In genomic region chr19:6478815-6479214, GRCh38 we compare ENCODE assay signal across 17 cellular contexts. TPM values are rescaled to one million over a fixed set of nuclear protein-coding genes. Genes with fewer than 3 reads are reported as not detected.
DNase-seq lines count a peak whose midpoint lies in the region; ATAC-seq and TF ChIP-seq lines count a peak whose summit lies in the region.
"Had no signal": no experiment of that assay in that cellular context is flagged by ENCODE, and none has a peak within 500 bp of the region (broad histone marks: within the 10 kb centered on the region; RNA-seq: fewer than 3 reads in every experiment).

No MANE protein-coding gene starts in this region.

- intact Hi-C loops in CD8-positive, alpha-beta T cell (cut with DNase I, micrococcal nuclease), result no loop called here

- H3K27ac Mint-ChIP-seq in activated T-cell treated with anti-CD3 and anti-CD28 coated beads, Interleukin-2, amount 50 U/mL, for 24 hours, result peak overlapping the region; percentile 80
- H3K27ac Mint-ChIP-seq in activated T-cell treated with anti-CD3 and anti-CD28 coated beads, Interleukin-2, amount 50 U/mL, for 72 hours, result no peak overlapping the region
- no peak overlapping the region for H3K27ac Mint-ChIP-seq in CD8-positive, alpha-beta T cell
- peak overlapping the region; percentile 22 for H3K27ac Mint-ChIP-seq in central memory CD8-positive, alpha-beta T cell (ENCODE audit: low read depth)

- H4K20me1 ChIP-seq in osteoblast (ENCODE audit: insufficient read depth, low read length), result no peaks in the 10 kb centered on the region

- H3K36me3 ChIP-seq in CD8-positive, alpha-beta T cell (ENCODE audit: insufficient read depth, low read length), result peaks cover 36% of the 10 kb centered on the region
- no peaks in the 10 kb centered on the region for H3K36me3 ChIP-seq in osteoblast (ENCODE audit: insufficient read depth, low read length)

- no peak overlapping the region for H2AFZ ChIP-seq in osteoblast (ENCODE audit: low read length)

- no peak overlapping the region for H3K4me2 ChIP-seq in osteoblast (ENCODE audit: insufficient read depth, low read length)

- POLR2A ChIA-PET in CD8-positive, alpha-beta T cell (lab: Charles Lee), result no interaction called here

- H3K4me1 Mint-ChIP-seq in activated T-cell treated with anti-CD3 and anti-CD28 coated beads, Interleukin-2, amount 50 U/mL, for 24 hours (ENCODE audit: low read depth), result peaks cover 32% of the 10 kb centered on the region
- peaks cover 24% of the 10 kb centered on the region for H3K4me1 Mint-ChIP-seq in activated T-cell treated with anti-CD3 and anti-CD28 coated beads, Interleukin-2, amount 50 U/mL, for 72 hours (ENCODE audit: low read depth)
- peaks cover 42% of the 10 kb centered on the region for H3K4me1 Mint-ChIP-seq in CD8-positive, alpha-beta T cell (ENCODE audit: low read depth)
- peaks cover 37% of the 10 kb centered on the region for H3K4me1 Mint-ChIP-seq in central memory CD8-positive, alpha-beta T cell

- H3K79me2 ChIP-seq in osteoblast (ENCODE audit: insufficient read depth, low read length), result no peaks in the 10 kb centered on the region

- H3K4me3 ChIP-seq in CD8-positive, alpha-beta T cell (ENCODE audit: low read depth, low read length), result no peak overlapping the region
- H3K4me3 ChIP-seq in osteoblast (ENCODE audit: insufficient read depth, low read length), result no peak overlapping the region

- CTCF ChIA-PET in CD8-positive, alpha-beta T cell (lab: Charles Lee), result interaction anchor here (0.9 kb wide), 1 partner anchor 385 kb away, joined by 3 read pairs; no protein-coding TSS in a partner anchor

- H3K36me3 Mint-ChIP-seq in activated T-cell treated with anti-CD3 and anti-CD28 coated beads, Interleukin-2, amount 50 U/mL, for 24 hours (ENCODE audit: low read depth), result peaks cover 54% of the 10 kb centered on the region
- peaks cover 3 to 10% of the 10 kb centered on the region in 2 donors for H3K36me3 Mint-ChIP-seq in activated T-cell treated with anti-CD3 and anti-CD28 coated beads, Interleukin-2, amount 50 U/mL, for 72 hours (ENCODE audit: insufficient read depth in 2 of 2)
- peaks cover 36% of the 10 kb centered on the region for H3K36me3 Mint-ChIP-seq in CD8-positive, alpha-beta T cell
- H3K36me3 Mint-ChIP-seq in central memory CD8-positive, alpha-beta T cell (ENCODE audit: insufficient read depth), result peaks cover 37% of the 10 kb centered on the region

- H3K4me3 Mint-ChIP-seq in activated T-cell treated with anti-CD3 and anti-CD28 coated beads, Interleukin-2, amount 50 U/mL, for 24 hours, result no peak overlapping the region
- H3K4me3 Mint-ChIP-seq in activated T-cell treated with anti-CD3 and anti-CD28 coated beads, Interleukin-2, amount 50 U/mL, for 72 hours, result no peak overlapping the region
- H3K4me3 Mint-ChIP-seq in CD8-positive, alpha-beta T cell, result no peak overlapping the region
- no peak overlapping the region for H3K4me3 Mint-ChIP-seq in central memory CD8-positive, alpha-beta T cell

- H3K27me3 ChIP-seq in CD8-positive, alpha-beta T cell (ENCODE audit: insufficient read depth, low read length), result no peaks in the 10 kb centered on the region
- peaks cover 9% of the 10 kb centered on the region for H3K27me3 ChIP-seq in osteoblast (ENCODE audit: insufficient read depth, low read length)

- DNase-seq in activated T-cell treated with anti-CD3 and anti-CD28 coated beads, Interleukin-2, amount 50 U/mL, for 24 hours, result no peak
- DNase-seq in activated T-cell treated with anti-CD3 and anti-CD28 coated beads, Interleukin-2, amount 50 U/mL, for 72 hours, result no peak
- DNase-seq in CD8-positive, alpha-beta T cell, result no peak
- DNase-seq in central memory CD8-positive, alpha-beta T cell (ENCODE audit: low spot score in 2 of 2), result no peak
- DNase-seq in osteoblast (ENCODE audit: insufficient read length, low spot score, missing footprints) (peak; percentile 8), SW480 (ENCODE audit: low spot score) (no peak), HUDEP-2 (lab: John Stamatoyannopoulos, UW; ENCODE audit: unreplicated experiment in 76 of 76) (no peak)
- DNase-seq: ACHN, DMS79, EL, GOT3, IMR-90, KBM-7 had no signal

- no peak for ATAC-seq in activated T-cell treated with anti-CD3 and anti-CD28 coated beads, Interleukin-2, amount 50 U/mL, for 72 hours (replicated peaks in 1 of 2)
- no peak for ATAC-seq in CD8-positive, alpha-beta T cell
- no peak for ATAC-seq in central memory CD8-positive, alpha-beta T cell (replicated peaks; ENCODE audit: extremely low read depth, poor library complexity, severe bottlenecking)
- no peak for ATAC-seq in HG03565 (IDR thresholded peaks at IDR 0.05; ENCODE audit: unreplicated experiment)
- ATAC-seq: HCT116 had no signal

- H3K4me1 ChIP-seq in CD8-positive, alpha-beta T cell (ENCODE audit: insufficient read depth, low read length), result peaks cover 33% of the 10 kb centered on the region
- H3K4me1 ChIP-seq in osteoblast (ENCODE audit: insufficient read depth, low read length), result no peaks in the 10 kb centered on the region

- H3K27ac ChIP-seq in CD8-positive, alpha-beta T cell (ENCODE audit: low read depth, low read length), result peak overlapping the region; percentile 16
- no peak overlapping the region for H3K27ac ChIP-seq in osteoblast (ENCODE audit: low read depth, low read length)
- H3K27ac ChIP-seq: C4-2B had no signal

- H3K27me3 Mint-ChIP-seq in activated T-cell treated with anti-CD3 and anti-CD28 coated beads, Interleukin-2, amount 50 U/mL, for 24 hours, result no peaks in the 10 kb centered on the region
- H3K27me3 Mint-ChIP-seq in activated T-cell treated with anti-CD3 and anti-CD28 coated beads, Interleukin-2, amount 50 U/mL, for 72 hours (ENCODE audit: low read depth), result no peaks in the 10 kb centered on the region
- no peaks in the 10 kb centered on the region for H3K27me3 Mint-ChIP-seq in CD8-positive, alpha-beta T cell (ENCODE audit: low read depth)
- H3K27me3 Mint-ChIP-seq in central memory CD8-positive, alpha-beta T cell, result no peaks in the 10 kb centered on the region

- no peak for TF ChIP-seq CTCF in CD8-positive, alpha-beta T cell (IDR thresholded peaks at IDR 0.05)
- no peak for TF ChIP-seq CTCF in osteoblast (IDR thresholded peaks at IDR 0.05; ENCODE audit: extremely low read depth, low read depth, low read length)

- H3K9me3 ChIP-seq in CD8-positive, alpha-beta T cell (ENCODE audit: low read length), result no peaks in the 10 kb centered on the region
- no peaks in the 10 kb centered on the region for H3K9me3 ChIP-seq in osteoblast (ENCODE audit: low read depth, low read length)

- H3K9me3 Mint-ChIP-seq in activated T-cell treated with anti-CD3 and anti-CD28 coated beads, Interleukin-2, amount 50 U/mL, for 24 hours, result no peaks in the 10 kb centered on the region
- H3K9me3 Mint-ChIP-seq in activated T-cell treated with anti-CD3 and anti-CD28 coated beads, Interleukin-2, amount 50 U/mL, for 72 hours, result no peaks in the 10 kb centered on the region
- H3K9me3 Mint-ChIP-seq in CD8-positive, alpha-beta T cell, result no peaks in the 10 kb centered on the region
- H3K9me3 Mint-ChIP-seq in central memory CD8-positive, alpha-beta T cell, result no peaks in the 10 kb centered on the region

RNA-seq across cellular contexts. Expression of gene DENND1C, which starts 2.8 kb away (rescaled TPM):
- 100 to 1,000 TPM in 1 of 2 donors, 10 to 100 TPM in 1; 92.1 to 105 TPM for total RNA-seq in activated T-cell treated with anti-CD3 and anti-CD28 coated beads, Interleukin-2, amount 50 U/mL, for 72 hours
- total RNA-seq in CD8-positive, alpha-beta T cell, result 10 to 100 TPM; 94.0 to 95.9 TPM
- not detected in 2 replicates for total RNA-seq in osteoblast
- total RNA-seq: A172, IMR-90 had no signal

RNA-seq across cellular contexts. Expression of gene CRB3, which starts 14.7 kb away (rescaled TPM):
- total RNA-seq in activated T-cell treated with anti-CD3 and anti-CD28 coated beads, Interleukin-2, amount 50 U/mL, for 72 hours, result 1 to 10 TPM; 3.9 to 5.0 TPM
- 1 to 10 TPM; 7.8 to 8.9 TPM for total RNA-seq in CD8-positive, alpha-beta T cell
- total RNA-seq in osteoblast, result not detected in 2 replicates
- total RNA-seq: A172, IMR-90 had no signal

RNA-seq across cellular contexts. Expression of gene SLC25A23, which starts 19.2 kb away (rescaled TPM):
- total RNA-seq in activated T-cell treated with anti-CD3 and anti-CD28 coated beads, Interleukin-2, amount 50 U/mL, for 72 hours, result 10 to 100 TPM; 24.6 to 26.3 TPM
- 10 to 100 TPM; 10.5 to 10.9 TPM for total RNA-seq in CD8-positive, alpha-beta T cell
- 22.8 and 23.6 TPM in 2 replicates for total RNA-seq in osteoblast

RNA-seq across cellular contexts. Expression of gene TUBB4A, which starts 23.3 kb away (rescaled TPM):
- 10 to 100 TPM in 1 of 2 donors, 1 to 10 TPM in 1; 8.7 to 11.9 TPM for total RNA-seq in activated T-cell treated with anti-CD3 and anti-CD28 coated beads, Interleukin-2, amount 50 U/mL, for 72 hours
- 1 to 10 TPM; 1.4 to 1.6 TPM for total RNA-seq in CD8-positive, alpha-beta T cell
- not detected in 2 replicates for total RNA-seq in osteoblast
- total RNA-seq: IMR-90 had no signal

RNA-seq across cellular contexts. Expression of gene SLC25A41, which starts 45.3 kb away (rescaled TPM):
- under 1 TPM; 0.16 to 0.58 TPM for total RNA-seq in activated T-cell treated with anti-CD3 and anti-CD28 coated beads, Interleukin-2, amount 50 U/mL, for 72 hours
- not detected for total RNA-seq in CD8-positive, alpha-beta T cell
- total RNA-seq in osteoblast, result not detected in 2 replicates
- total RNA-seq: IMR-90 had no signal

Comparison
In these comparisons a context has a peak if more than half of its experiments do, and no peak if none do; other contexts are left out.
1. H3K27ac Mint-ChIP-seq: peak in activated T-cell treated with anti-CD3 and anti-CD28 coated beads, Interleukin-2, amount 50 U/mL, for 24 hours (single experiment) and central memory CD8-positive, alpha-beta T cell (single experiment); none in activated T-cell treated with anti-CD3 and anti-CD28 coated beads, Interleukin-2, amount 50 U/mL, for 72 hours (single experiment) and CD8-positive, alpha-beta T cell (single experiment).
2. RNA of gene DENND1C, which starts 2.8 kb away (total RNA-seq): 92.1 to 105 TPM in activated T-cell treated with anti-CD3 and anti-CD28 coated beads, Interleukin-2, amount 50 U/mL, for 72 hours and 94.0 to 95.9 TPM in CD8-positive, alpha-beta T cell; not detected in osteoblast; every median in the first group is over 10 times any median in the second.